9 cellular contexts compared by ENCODE assay signal in genomic region chr10:101001225-101002035, GRCh38. TPM values are rescaled to one million over a fixed set of nuclear protein-coding genes. Genes with fewer than 3 reads are reported as not detected.
DNase-seq lines count a peak whose midpoint lies in the region; ATAC-seq and TF ChIP-seq lines count a peak whose summit lies in the region.
"Had no signal": no experiment of that assay in that cellular context is flagged by ENCODE, and none has a peak within 500 bp of the region (broad histone marks: within the 10 kb centered on the region; RNA-seq: fewer than 3 reads in every experiment).

No MANE protein-coding gene starts in this region.

- H3K27ac ChIP-seq in dorsolateral prefrontal cortex: peak overlapping the region; percentile 86 to 100 (median 100)
- H3K27ac ChIP-seq: neutrophil had no signal

- peak overlapping the region in 58 of 59 donors; percentile 10 to 94 (median 85) for H3K4me3 ChIP-seq in dorsolateral prefrontal cortex

- peak in 19 of 56 donors; percentile 4 to 37 (median 20) for TF ChIP-seq CTCF in dorsolateral prefrontal cortex (IDR thresholded peaks at IDR 0.05 in 54 of 56, conservative IDR thresholded peaks at IDR 0.05 in 2 of 56; ENCODE audit: low read depth in 1 of 56, partially characterized antibody in 56 of 56)

- DNase-seq in AG20443 (ENCODE audit: low spot score) (peak; percentile 91), NCI-H510A (lab: John Stamatoyannopoulos, UW) (peak; percentile 26), dorsolateral prefrontal cortex (peak in 9 of 10 donors; percentile 53 to 86 (median 76)), lung microvascular endothelial cell (ENCODE audit: low read depth in 2 of 2) (peak; percentile 51 to 97), superior temporal gyrus (ENCODE audit: extremely low spot score) (peak; percentile 85), LoVo (ENCODE audit: low spot score) (no peak)
- no peak for DNase-seq in stimulated activated naive CD4-positive, alpha-beta T cell (lab: John Stamatoyannopoulos, UW)

- no peaks in the 10 kb centered on the region for H3K27me3 ChIP-seq in dorsolateral prefrontal cortex
- H3K27me3 ChIP-seq: neutrophil had no signal

- intact Hi-C loops in dorsolateral prefrontal cortex (cut with DNase I): no loop called here

- no peak for ATAC-seq in GM18861 (IDR thresholded peaks at IDR 0.05; ENCODE audit: unreplicated experiment)

RNA-seq across cellular contexts. Expression of gene LZTS2, which starts 1.8 kb away (rescaled TPM):
- total RNA-seq in dorsolateral prefrontal cortex (100 to 1,000 TPM in 1 of 120 experiments, 10 to 100 TPM in 119; 37.0 to 129 (median 54.7) TPM), lung microvascular endothelial cell (28.2 and 29.2 TPM in 2 replicates)

RNA-seq across cellular contexts. Expression of gene TWNK, which starts 14.1 kb away (rescaled TPM):
- total RNA-seq in dorsolateral prefrontal cortex (10 to 100 TPM in 1 of 120 experiments, 1 to 10 TPM in 119; 3.4 to 10.0 (median 5.4) TPM), lung microvascular endothelial cell (3.5 and 6.3 TPM in 2 replicates)

RNA-seq across cellular contexts. Expression of gene MRPL43, which starts 14.1 kb away (rescaled TPM):
- 10 to 100 TPM; 42.1 to 81.4 (median 59.6) TPM for total RNA-seq in dorsolateral prefrontal cortex
- total RNA-seq in lung microvascular endothelial cell: 45.8 and 46.4 TPM in 2 replicates

RNA-seq across cellular contexts. Expression of gene PDZD7, which starts 29.5 kb away (rescaled TPM):
- total RNA-seq in dorsolateral prefrontal cortex: 10 to 100 TPM; 11.3 to 42.8 (median 23.8) TPM
- 0.20 and 0.44 TPM in 2 replicates for total RNA-seq in lung microvascular endothelial cell

RNA-seq across cellular contexts. Expression of gene SFXN3, which starts 29.6 kb away (rescaled TPM):
- total RNA-seq in dorsolateral prefrontal cortex (100 to 1,000 TPM in 7 of 120 experiments, 10 to 100 TPM in 113; 53.8 to 127 (median 83.8) TPM), lung microvascular endothelial cell (46.4 and 56.0 TPM in 2 replicates)

Comparison
In these comparisons a context has a peak if more than half of its experiments do, and no peak if none do; other contexts are left out.
1. DNase-seq: peak in AG20443 (single experiment), NCI-H510A (single experiment), dorsolateral prefrontal cortex (9 of 10), lung microvascular endothelial cell (2 of 2) and superior temporal gyrus (single experiment); none in stimulated activated naive CD4-positive, alpha-beta T cell (0 of 6) and LoVo (single experiment).